In genomic region chr10:29555746-29556481, GRCh38 we compare ENCODE assay signal across 11 cellular contexts.
DNase-seq lines count a peak whose midpoint lies in the region; ATAC-seq and TF ChIP-seq lines count a peak whose summit lies in the region.
"Had no signal": no experiment of that assay in that cellular context is flagged by ENCODE, and none has a peak within 500 bp of the region (broad histone marks: within the 10 kb centered on the region; RNA-seq: fewer than 3 reads in every experiment).

No MANE protein-coding gene starts in this region.

- peak overlapping the region; percentile 60 to 64 for H3K27ac ChIP-seq in uterus
- H3K27ac ChIP-seq: KMS-11 had no signal

- peak overlapping the region; percentile 47 for H3K27ac Mint-ChIP-seq in activated CD4-positive, alpha-beta T cell treated with anti-CD3 and anti-CD28 coated beads, Interleukin-2, amount 10 ng/mL, durations not matched to agents 24 days and 14 days

- TF ChIP-seq CTCF in uterus (IDR thresholded peaks at IDR 0.05), result no peak

- H3K9me3 ChIP-seq in uterus, result no peaks in the 10 kb centered on the region

- H3K4me1 ChIP-seq in uterus, result no peaks in the 10 kb centered on the region

- TF ChIP-seq POLR2A in uterus (IDR thresholded peaks at IDR 0.05), result no peak

- peaks cover 19% of the 10 kb centered on the region for H3K4me1 Mint-ChIP-seq in activated CD4-positive, alpha-beta T cell treated with anti-CD3 and anti-CD28 coated beads, Interleukin-2, amount 10 ng/mL, durations not matched to agents 24 days and 14 days

- H3K36me3 Mint-ChIP-seq in activated CD4-positive, alpha-beta T cell treated with anti-CD3 and anti-CD28 coated beads, Interleukin-2, amount 10 ng/mL, durations not matched to agents 24 days and 14 days (ENCODE audit: low read depth), result peaks cover 6% of the 10 kb centered on the region

- no peaks in the 10 kb centered on the region for H3K27me3 Mint-ChIP-seq in activated CD4-positive, alpha-beta T cell treated with anti-CD3 and anti-CD28 coated beads, Interleukin-2, amount 10 ng/mL, durations not matched to agents 24 days and 14 days

- H3K9me3 Mint-ChIP-seq in activated CD4-positive, alpha-beta T cell treated with anti-CD3 and anti-CD28 coated beads, Interleukin-2, amount 10 ng/mL, durations not matched to agents 24 days and 14 days, result no peaks in the 10 kb centered on the region

- H3K4me3 Mint-ChIP-seq in activated CD4-positive, alpha-beta T cell treated with anti-CD3 and anti-CD28 coated beads, Interleukin-2, amount 10 ng/mL, durations not matched to agents 24 days and 14 days, result no peak overlapping the region

- intact Hi-C loops in activated CD4-positive, alpha-beta T cell treated with anti-CD3 and anti-CD28 coated beads, Interleukin-2, amount 10 ng/mL, durations not matched to agents 24 days and 14 days (cut with micrococcal nuclease), result no loop called here
- intact Hi-C loops in uterus (cut with DNase I; ENCODE audit: low total_unique reads), result no loop called here

- no peak overlapping the region for H3K4me3 ChIP-seq in uterus

- ATAC-seq in HG03159 (IDR thresholded peaks at IDR 0.05; ENCODE audit: unreplicated experiment), result no peak
- no peak for ATAC-seq in HG02840 (IDR thresholded peaks at IDR 0.05; ENCODE audit: low FRiP score, unreplicated experiment)

- no peaks in the 10 kb centered on the region for H3K27me3 ChIP-seq in uterus

- H3K36me3 ChIP-seq in uterus, result no peaks in the 10 kb centered on the region

- DNase-seq in activated CD4-positive, alpha-beta T cell treated with anti-CD3 and anti-CD28 coated beads, Interleukin-2, amount 10 ng/mL, durations not matched to agents 24 days and 14 days, result no peak
- DNase-seq in activated CD4-positive, alpha-beta T cell treated with anti-CD3 and anti-CD28 coated beads, Interleukin-2, amount 50 U/mL, for 1 hour, result no peak
- DNase-seq in dermis microvascular lymphatic vessel endothelial cell (ENCODE audit: low read depth in 2 of 2) (peak; percentile 31 to 84), lung microvascular endothelial cell (ENCODE audit: low read depth in 2 of 2) (peak; percentile 38 to 79), uterus (peak in 1 of 2 donors; percentile 52), DMS114 treated with DMSO at 0.1 percent for 48 hours (lab: John Stamatoyannopoulos, UW; ENCODE audit: unreplicated experiment) (no peak)
- DNase-seq: ACHN, posterior cingulate gyrus had no signal

Comparison
In these comparisons a context has a peak if more than half of its experiments do, and no peak if none do; other contexts are left out.
1. DNase-seq: peak in dermis microvascular lymphatic vessel endothelial cell (2 of 2) and lung microvascular endothelial cell (2 of 2); none in activated CD4-positive, alpha-beta T cell treated with anti-CD3 and anti-CD28 coated beads, Interleukin-2, amount 10 ng/mL, durations not matched to agents 24 days and 14 days (single experiment), activated CD4-positive, alpha-beta T cell treated with anti-CD3 and anti-CD28 coated beads, Interleukin-2, amount 50 U/mL, for 1 hour (single experiment) and DMS114 treated with DMSO at 0.1 percent for 48 hours (single experiment).